8 cellular contexts compared by ENCODE assay signal in genomic region chr6:139376054-139376355, GRCh38. TPM values are rescaled to one million over a fixed set of nuclear protein-coding genes. Genes with fewer than 3 reads are reported as not detected.
A peak's percentile ranks its signal among the peaks of the same experiment; 100 is the strongest.
DNase-seq lines count a peak whose midpoint lies in the region; TF ChIP-seq lines count a peak whose summit lies in the region.

No MANE protein-coding gene starts in this region.

- peak overlapping the region; percentile 96 to 99 (median 98) for H3K4me3 Mint-ChIP-seq in immature natural killer cell

- 2% methylated on average over 11 of the region's 11 CpGs for WGBS in HUES64

- peaks cover 11 to 22% (median 14%) of the 10 kb centered on the region in 3 donors for H3K27me3 Mint-ChIP-seq in immature natural killer cell (ENCODE audit: low read depth in 3 of 3)

- peak overlapping the region; percentile 90 to 98 (median 94) for H3K27ac Mint-ChIP-seq in immature natural killer cell

- DNase-seq in AG10803 (ENCODE audit: low read depth) (peak; percentile 79), ascending aorta (ENCODE audit: low spot score in 2 of 2) (no peak), immature natural killer cell (no peak), RPMI8226 (no peak), LoVo (ENCODE audit: low spot score) (no peak), NCI-H2227 treated with DMSO at 0.1 percent for 48 hours (lab: John Stamatoyannopoulos, UW) (no peak)

- H3K4me3 ChIP-seq in AG10803 (ENCODE audit: low read length) (peak overlapping the region; percentile 92), HUES64 (ENCODE audit: low read length) (peak overlapping the region; percentile 91), ascending aorta (peak overlapping the region; percentile 69 to 75), stomach smooth muscle (ENCODE audit: low read length in 2 of 2) (peak overlapping the region; percentile 96 to 99)

- TF ChIP-seq CTCF in AG10803 (conservative IDR thresholded peaks at IDR 0.05; ENCODE audit: low read length) (no peak), ascending aorta (IDR thresholded peaks at IDR 0.05) (no peak)

- H3K36me3 ChIP-seq in HUES64 (ENCODE audit: insufficient read depth, low read length) (peaks cover 26% of the 10 kb centered on the region), ascending aorta (peaks cover 0 to 14% of the 10 kb centered on the region in 2 donors), stomach smooth muscle (ENCODE audit: control insufficient read depth in 2 of 2, insufficient read depth in 2 of 2, low read length in 2 of 2) (peaks cover 4 to 20% of the 10 kb centered on the region in 2 donors)

- intact Hi-C loops in ascending aorta (cut with DNase I), result loop anchor here (5.0 to 10.0 kb wide), 7 partner anchors 306 to 1609 kb away; no protein-coding TSS in a partner anchor

- H3K9me3 Mint-ChIP-seq in immature natural killer cell, result no peaks in the 10 kb centered on the region

- H3K36me3 Mint-ChIP-seq in immature natural killer cell, result peaks cover 0 to 4% (median 0%) of the 10 kb centered on the region in 3 donors

- H3K4me1 ChIP-seq in HUES64 (ENCODE audit: insufficient read depth, low read length) (peaks cover 21% of the 10 kb centered on the region), ascending aorta (peaks cover 0 to 12% of the 10 kb centered on the region in 2 donors), stomach smooth muscle (ENCODE audit: control insufficient read depth, insufficient read depth, low read length) (peaks cover 11% of the 10 kb centered on the region)

- H3K27me3 ChIP-seq in HUES64 (ENCODE audit: insufficient read depth, low read length) (no peaks in the 10 kb centered on the region), ascending aorta (no peaks in the 10 kb centered on the region), stomach smooth muscle (ENCODE audit: control insufficient read depth in 1 of 2, insufficient read depth in 2 of 2, low read length in 2 of 2) (no peaks in the 10 kb centered on the region)

- H3K9me3 ChIP-seq in HUES64 (ENCODE audit: insufficient read depth, low read depth, low read length) (no peaks in the 10 kb centered on the region), ascending aorta (no peaks in the 10 kb centered on the region), stomach smooth muscle (ENCODE audit: control insufficient read depth in 2 of 2, low read length in 2 of 2) (no peaks in the 10 kb centered on the region)

- H3K9ac ChIP-seq in HUES64 (ENCODE audit: low read depth, low read length) (peak overlapping the region; percentile 92), stomach smooth muscle (ENCODE audit: low read length in 2 of 2) (peak overlapping the region; percentile 77 to 97)

- peak overlapping the region; percentile 89 for H3K27ac ChIP-seq in HUES64 (ENCODE audit: low read depth, low read length)
- H3K27ac ChIP-seq in ascending aorta, result peak overlapping the region; percentile 92 to 93
- H3K27ac ChIP-seq in stomach smooth muscle (ENCODE audit: low read length), result peak overlapping the region; percentile 97

- peaks cover 36 to 59% of the 10 kb centered on the region in 2 donors for H3K4me1 Mint-ChIP-seq in immature natural killer cell

RNA-seq across cellular contexts. Expression of gene CITED2, which starts 1.6 kb away (rescaled TPM):
- 79.0 TPM for polyA plus RNA-seq in HUES64 (2013, experiment 1 of 2)
- polyA plus RNA-seq in HUES64 (2013, experiment 2 of 2), result 104 TPM
- total RNA-seq in ascending aorta, result 147 TPM
- 10 to 100 TPM; 11.1 to 36.3 (median 18.4) TPM for polyA plus RNA-seq in immature natural killer cell
